Comparison of ENCODE assay signal across 17 cellular contexts in genomic region chr12:52836491-52837175, GRCh38. TPM values are rescaled to one million over a fixed set of nuclear protein-coding genes. Genes with fewer than 3 reads are reported as not detected.
DNase-seq lines count a peak whose midpoint lies in the region; ATAC-seq and TF ChIP-seq lines count a peak whose summit lies in the region.
"Had no signal": no experiment of that assay in that cellular context is flagged by ENCODE, and none has a peak within 500 bp of the region (broad histone marks: within the 10 kb centered on the region; RNA-seq: fewer than 3 reads in every experiment).

No MANE protein-coding gene starts in this region.

- H2BK15ac ChIP-seq in H9 (ENCODE audit: low read depth, low read length): no peak overlapping the region
- H2BK15ac ChIP-seq in neuronal stem cell (ENCODE audit: low read length): peak overlapping the region; percentile 46

- H3K27ac ChIP-seq in H9 (ENCODE audit: insufficient read length, low read depth, low read length) (no peak overlapping the region), neuronal stem cell (replicated peaks; ENCODE audit: low read length) (no peak overlapping the region)
- H3K27ac ChIP-seq: lower lobe of right lung, vagina had no signal

- H3K9ac ChIP-seq in H9 (ENCODE audit: extremely low read depth, insufficient read length, low read length) (no peak overlapping the region), neuronal stem cell (ENCODE audit: low read depth, low read length, poor library complexity) (no peak overlapping the region)

- H3K4me1 ChIP-seq in H9 (ENCODE audit: insufficient read depth, low read length) (no peaks in the 10 kb centered on the region), neuronal stem cell (ENCODE audit: control insufficient read depth in 2 of 2, insufficient read depth in 1 of 2, low read depth in 1 of 2, low read length in 2 of 2) (peaks cover 0 to 14% of the 10 kb centered on the region in 2 donors)
- H3K4me1 ChIP-seq: lower lobe of right lung, vagina had no signal

- H2BK120ac ChIP-seq in H9 (ENCODE audit: low read depth, low read length, poor library complexity, severe bottlenecking) (no peak overlapping the region), neuronal stem cell (ENCODE audit: low read depth, low read length) (no peak overlapping the region)

- peaks cover 27% of the 10 kb centered on the region for H3K4me1 Mint-ChIP-seq in activated CD4-positive, alpha-beta T cell treated with anti-CD3 and anti-CD28 coated beads for 36 hours
- no peaks in the 10 kb centered on the region; a peak in 1 of 4 replicates for H3K4me1 Mint-ChIP-seq in H9
- peaks cover 32% of the 10 kb centered on the region for H3K4me1 Mint-ChIP-seq in activated naive CD8-positive, alpha-beta T cell treated with anti-CD3 and anti-CD28 coated beads, Interleukin-2, amount 10 ng/mL, durations not matched to agents 7 days and 5 days

- peaks cover 5% of the 10 kb centered on the region for H3K27me3 Mint-ChIP-seq in activated CD4-positive, alpha-beta T cell treated with anti-CD3 and anti-CD28 coated beads for 36 hours
- peaks cover 11% of the 10 kb centered on the region for H3K27me3 Mint-ChIP-seq in H9 (ENCODE audit: low read depth)
- H3K27me3 Mint-ChIP-seq in activated naive CD8-positive, alpha-beta T cell treated with anti-CD3 and anti-CD28 coated beads, Interleukin-2, amount 10 ng/mL, durations not matched to agents 7 days and 5 days: peaks cover 5% of the 10 kb centered on the region

- H3K36me3 ChIP-seq in neuronal stem cell (replicated peaks in 1 of 2; ENCODE audit: control insufficient read depth in 2 of 2, insufficient read depth in 2 of 2, low read length in 2 of 2): no peaks in the 10 kb centered on the region
- H3K36me3 ChIP-seq: lower lobe of right lung, vagina had no signal

- H4K5ac ChIP-seq in H9 (ENCODE audit: insufficient read length, low read depth, low read length): no peak overlapping the region

- H3K4me3 Mint-ChIP-seq in activated CD4-positive, alpha-beta T cell treated with anti-CD3 and anti-CD28 coated beads for 36 hours: no peak overlapping the region
- no peak overlapping the region; a peak in 1 of 5 replicates for H3K4me3 Mint-ChIP-seq in H9
- H3K4me3 Mint-ChIP-seq in activated naive CD8-positive, alpha-beta T cell treated with anti-CD3 and anti-CD28 coated beads, Interleukin-2, amount 10 ng/mL, durations not matched to agents 7 days and 5 days: peak overlapping the region; percentile 38
- H3K4me3 Mint-ChIP-seq: nephron progenitor cell had no signal

- no peak overlapping the region for H3T11ph ChIP-seq in H9 (ENCODE audit: low read length)

- H2AK5ac ChIP-seq in H9 (ENCODE audit: insufficient read length, low read length) (no peak overlapping the region), neuronal stem cell (ENCODE audit: low read depth, low read length) (peak overlapping the region; percentile 41)

- H2BK20ac ChIP-seq in H9 (ENCODE audit: low read depth, low read length, poor library complexity, severe bottlenecking): no peak overlapping the region

- H3K9me3 Mint-ChIP-seq in activated CD4-positive, alpha-beta T cell treated with anti-CD3 and anti-CD28 coated beads for 36 hours (ENCODE audit: low read depth): no peaks in the 10 kb centered on the region
- no peaks in the 10 kb centered on the region for H3K9me3 Mint-ChIP-seq in H9
- no peaks in the 10 kb centered on the region for H3K9me3 Mint-ChIP-seq in activated naive CD8-positive, alpha-beta T cell treated with anti-CD3 and anti-CD28 coated beads, Interleukin-2, amount 10 ng/mL, durations not matched to agents 7 days and 5 days
- H3K9me3 Mint-ChIP-seq: nephron progenitor cell had no signal

- no peaks in the 10 kb centered on the region for H3K79me2 ChIP-seq in H9 (ENCODE audit: insufficient read depth, low read length)

- H4K91ac ChIP-seq in H9 (ENCODE audit: insufficient read length, low read depth, low read length) (no peak overlapping the region), neuronal stem cell (ENCODE audit: low read depth, low read length, poor library complexity) (no peak overlapping the region)

- no peak overlapping the region for H3K14ac ChIP-seq in H9 (ENCODE audit: insufficient read depth, low read length)
- H3K14ac ChIP-seq in neuronal stem cell (ENCODE audit: low read length): peak overlapping the region; percentile 50

- H3K4ac ChIP-seq in H9 (ENCODE audit: low read depth, low read length) (no peak overlapping the region), neuronal stem cell (ENCODE audit: low read length) (no peak overlapping the region)

- no CpG with 5 or more reads among the region's 6 CpGs for WGBS in H9 (ENCODE audit: extremely low coverage, insufficient read length, low lambda C conversion rate)
- no CpG with 5 or more reads among the region's 6 CpGs for WGBS in neuronal stem cell (ENCODE audit: extremely low coverage in 2 of 2, insufficient read length in 2 of 2, insufficient replicate concordance in 1 of 2), 2 donors

- H3K27ac Mint-ChIP-seq in activated CD4-positive, alpha-beta T cell treated with anti-CD3 and anti-CD28 coated beads for 36 hours: peak overlapping the region; percentile 81
- no peak overlapping the region for H3K27ac Mint-ChIP-seq in H9
- peak overlapping the region; percentile 91 for H3K27ac Mint-ChIP-seq in activated naive CD8-positive, alpha-beta T cell treated with anti-CD3 and anti-CD28 coated beads, Interleukin-2, amount 10 ng/mL, durations not matched to agents 7 days and 5 days

- no peak overlapping the region for H3K23ac ChIP-seq in H9 (ENCODE audit: insufficient read length, low read depth, low read length)
- no peak overlapping the region for H3K23ac ChIP-seq in neuronal stem cell (ENCODE audit: low read depth, low read length, poor library complexity)

- H4K20me1 ChIP-seq in H9 (ENCODE audit: control insufficient read depth, insufficient read depth, insufficient read length): no peaks in the 10 kb centered on the region

- no peak for DNase-seq in activated CD4-positive, alpha-beta T cell treated with anti-CD3 and anti-CD28 coated beads for 36 hours
- no peak for DNase-seq in activated CD4-positive, alpha-beta T cell treated with anti-CD3 and anti-CD28 coated beads for 1 hour
- DNase-seq in H9 (peak; percentile 20), neuronal stem cell (ENCODE audit: low spot score) (no peak), germinal center (ENCODE audit: low spot score) (no peak)
- DNase-seq in activated naive CD8-positive, alpha-beta T cell treated with anti-CD3 and anti-CD28 coated beads, Interleukin-2, amount 10 ng/mL, durations not matched to agents 7 days and 5 days: no peak
- DNase-seq: activated effector memory CD4-positive, alpha-beta T cell treated with Interleukin-2 at 50 U/mL for 16 hours; NCI-H146; NCI-H2227 treated with DMSO at 0.1 percent for 48 hours; nephron progenitor cell had no signal

- POLR2A ChIA-PET in activated CD4-positive, alpha-beta T cell treated with anti-CD3 and anti-CD28 coated beads for 36 hours (lab: Charles Lee): interaction anchor here (0.5 kb wide), 1 partner anchor 29 kb away, joined by 4 read pairs; no protein-coding TSS in a partner anchor
- POLR2A ChIA-PET in activated naive CD8-positive, alpha-beta T cell treated with anti-CD3 and anti-CD28 coated beads, Interleukin-2, amount 10 ng/mL, durations not matched to agents 7 days and 5 days (lab: Charles Lee): interaction anchor here (0.7 to 1.2 kb wide), 2 partner anchors 227 to 250 kb away, joined by 3 to 4 read pairs; no protein-coding TSS in a partner anchor

- no peak overlapping the region for H3K18ac ChIP-seq in H9 (ENCODE audit: insufficient read length, low read depth, low read length)
- H3K18ac ChIP-seq in neuronal stem cell (ENCODE audit: low read length): peak overlapping the region; percentile 15

- no peak overlapping the region for H3K4me3 ChIP-seq in neuronal stem cell (ENCODE audit: low read length in 2 of 2)
- H3K4me3 ChIP-seq: lower lobe of right lung, vagina had no signal

- no peaks in the 10 kb centered on the region for H3K36me3 Mint-ChIP-seq in activated CD4-positive, alpha-beta T cell treated with anti-CD3 and anti-CD28 coated beads for 36 hours (ENCODE audit: low read depth)
- no peaks in the 10 kb centered on the region for H3K36me3 Mint-ChIP-seq in H9 (ENCODE audit: insufficient read depth in 1 of 3, low read depth in 3 of 3)
- H3K36me3 Mint-ChIP-seq in activated naive CD8-positive, alpha-beta T cell treated with anti-CD3 and anti-CD28 coated beads, Interleukin-2, amount 10 ng/mL, durations not matched to agents 7 days and 5 days: no peaks in the 10 kb centered on the region

- H3K4me2 ChIP-seq in H9 (ENCODE audit: insufficient read depth, insufficient read length, low read length) (no peak overlapping the region), neuronal stem cell (ENCODE audit: insufficient read depth, low read length, poor library complexity, severe bottlenecking) (no peak overlapping the region)

- H3K27me3 ChIP-seq in H9 (ENCODE audit: insufficient read depth, low read length) (no peaks in the 10 kb centered on the region; the same call in 1 of the 2 replicates), neuronal stem cell (ENCODE audit: control insufficient read depth in 3 of 3, insufficient read depth in 3 of 3, low read depth in 1 of 3, low read length in 3 of 3) (peaks cover 0 to 6% (median 0%) of the 10 kb centered on the region in 3 experiments)
- H3K27me3 ChIP-seq: vagina had no signal

- H3K23me2 ChIP-seq in H9 (ENCODE audit: insufficient read length, low read depth, low read length, poor library complexity, severe bottlenecking): no peaks in the 10 kb centered on the region

- intact Hi-C loops in activated CD4-positive, alpha-beta T cell treated with anti-CD3 and anti-CD28 coated beads for 36 hours (cut with DNase I, micrococcal nuclease): no loop called here

- CTCF ChIA-PET in activated CD4-positive, alpha-beta T cell treated with anti-CD3 and anti-CD28 coated beads for 36 hours (lab: Charles Lee): interaction anchor here (0.6 to 1.4 kb wide), 3 partner anchors 33 to 144 kb away, joined by 3 read pairs; no protein-coding TSS in a partner anchor

- H2BK5ac ChIP-seq in H9 (ENCODE audit: insufficient read length, low read length): no peak overlapping the region
- no peak overlapping the region for H2BK5ac ChIP-seq in neuronal stem cell (ENCODE audit: low read length)

- peak; percentile 20 for ATAC-seq in activated CD4-positive, alpha-beta T cell treated with anti-CD3 and anti-CD28 coated beads for 36 hours
- ATAC-seq in activated naive CD8-positive, alpha-beta T cell treated with anti-CD3 and anti-CD28 coated beads, Interleukin-2, amount 10 ng/mL, durations not matched to agents 7 days and 5 days (ENCODE audit: low read depth): peak; percentile 49
- ATAC-seq in GM19035 (IDR thresholded peaks at IDR 0.05; ENCODE audit: unreplicated experiment) (no peak), GM21360 (IDR thresholded peaks at IDR 0.05; ENCODE audit: unreplicated experiment) (no peak)

- no peak overlapping the region for H2BK12ac ChIP-seq in H9 (ENCODE audit: insufficient read length, low read depth, low read length)
- H2BK12ac ChIP-seq in neuronal stem cell (ENCODE audit: low read length): no peak overlapping the region

- H4K8ac ChIP-seq in H9 (replicated peaks; ENCODE audit: insufficient read length, low read depth, low read length) (no peak overlapping the region), neuronal stem cell (ENCODE audit: low read depth, low read length) (no peak overlapping the region)

- H3K9me3 ChIP-seq in H9 (ENCODE audit: control insufficient read depth, low read depth, low read length) (no peaks in the 10 kb centered on the region), neuronal stem cell (replicated peaks in 1 of 2; ENCODE audit: control insufficient read depth in 2 of 2, insufficient read depth in 1 of 2, low read depth in 1 of 2, low read length in 2 of 2) (peaks cover 0 to 2% of the 10 kb centered on the region in 2 donors)
- H3K9me3 ChIP-seq: lower lobe of right lung, vagina had no signal

- no peaks in the 10 kb centered on the region for H3K79me1 ChIP-seq in H9 (ENCODE audit: insufficient read depth, low read depth, low read length, poor library complexity, severe bottlenecking)
- H3K79me1 ChIP-seq in neuronal stem cell (ENCODE audit: low read depth, low read length): no peaks in the 10 kb centered on the region

- no peak overlapping the region for H2AFZ ChIP-seq in H9 (ENCODE audit: low read length)
- H2AFZ ChIP-seq in neuronal stem cell (ENCODE audit: low read length): no peak overlapping the region

- no peak overlapping the region for H3K56ac ChIP-seq in H9 (ENCODE audit: insufficient read length, low read depth, low read length)

- TF ChIP-seq CTCF in H9 (conservative IDR thresholded peaks at IDR 0.05): no peak

RNA-seq across cellular contexts. Expression of gene KRT79, which starts 2.5 kb away (rescaled TPM):
- under 1 TPM; 0.09 to 0.16 TPM for total RNA-seq in activated CD4-positive, alpha-beta T cell treated with anti-CD3 and anti-CD28 coated beads for 36 hours
- total RNA-seq in H9 (2021): not detected in 2 replicates
- not detected for total RNA-seq in activated naive CD8-positive, alpha-beta T cell treated with anti-CD3 and anti-CD28 coated beads, Interleukin-2, amount 10 ng/mL, durations not matched to agents 7 days and 5 days
- not detected for polyA plus RNA-seq in neuronal stem cell (2013, experiment 1 of 2)
- not detected for polyA plus RNA-seq in neuronal stem cell (2013, experiment 2 of 2)
- total RNA-seq: A673; dermis microvascular lymphatic vessel endothelial cell; T-helper 2 cell treated with Interferon-gamma antibody and Interleukin-4, amounts not matched to agents 100 ng/mL and 5 ng/mL, for 36 hours had no signal

RNA-seq across cellular contexts. Expression of gene KRT78, which starts 12.2 kb away (rescaled TPM):
- not detected for total RNA-seq in activated CD4-positive, alpha-beta T cell treated with anti-CD3 and anti-CD28 coated beads for 36 hours
- total RNA-seq in H9 (2021): not detected in 2 replicates
- total RNA-seq in activated naive CD8-positive, alpha-beta T cell treated with anti-CD3 and anti-CD28 coated beads, Interleukin-2, amount 10 ng/mL, durations not matched to agents 7 days and 5 days: not detected
- not detected for polyA plus RNA-seq in neuronal stem cell (2013, experiment 1 of 2)
- not detected for polyA plus RNA-seq in neuronal stem cell (2013, experiment 2 of 2)
- total RNA-seq: A673; dermis microvascular lymphatic vessel endothelial cell; lower lobe of right lung; T-helper 2 cell treated with Interferon-gamma antibody and Interleukin-4, amounts not matched to agents 100 ng/mL and 5 ng/mL, for 36 hours had no signal

RNA-seq across cellular contexts. Expression of gene KRT4, which starts 22.7 kb away (rescaled TPM):
- total RNA-seq in activated CD4-positive, alpha-beta T cell treated with anti-CD3 and anti-CD28 coated beads for 36 hours: not detected
- total RNA-seq in H9 (2021): not detected in 2 replicates
- total RNA-seq in activated naive CD8-positive, alpha-beta T cell treated with anti-CD3 and anti-CD28 coated beads, Interleukin-2, amount 10 ng/mL, durations not matched to agents 7 days and 5 days: not detected
- polyA plus RNA-seq in neuronal stem cell (2013, experiment 1 of 2): not detected
- not detected for polyA plus RNA-seq in neuronal stem cell (2013, experiment 2 of 2)
- total RNA-seq: A673; dermis microvascular lymphatic vessel endothelial cell; T-helper 2 cell treated with Interferon-gamma antibody and Interleukin-4, amounts not matched to agents 100 ng/mL and 5 ng/mL, for 36 hours had no signal

RNA-seq across cellular contexts. Expression of gene KRT3, which starts 40.7 kb away (rescaled TPM):
- not detected for total RNA-seq in activated CD4-positive, alpha-beta T cell treated with anti-CD3 and anti-CD28 coated beads for 36 hours
- total RNA-seq in H9 (2021): not detected in 2 replicates
- total RNA-seq in activated naive CD8-positive, alpha-beta T cell treated with anti-CD3 and anti-CD28 coated beads, Interleukin-2, amount 10 ng/mL, durations not matched to agents 7 days and 5 days: not detected
- not detected for polyA plus RNA-seq in neuronal stem cell (2013, experiment 1 of 2)
- polyA plus RNA-seq in neuronal stem cell (2013, experiment 2 of 2): not detected
- total RNA-seq: A673; dermis microvascular lymphatic vessel endothelial cell; lower lobe of right lung; T-helper 2 cell treated with Interferon-gamma antibody and Interleukin-4, amounts not matched to agents 100 ng/mL and 5 ng/mL, for 36 hours; vagina had no signal

RNA-seq across cellular contexts. Expression of gene KRT76, which starts 59.5 kb away (rescaled TPM):
- not detected for total RNA-seq in activated CD4-positive, alpha-beta T cell treated with anti-CD3 and anti-CD28 coated beads for 36 hours
- total RNA-seq in H9 (2021): not detected in 2 replicates
- total RNA-seq in activated naive CD8-positive, alpha-beta T cell treated with anti-CD3 and anti-CD28 coated beads, Interleukin-2, amount 10 ng/mL, durations not matched to agents 7 days and 5 days: not detected
- polyA plus RNA-seq in neuronal stem cell (2013, experiment 1 of 2): not detected
- polyA plus RNA-seq in neuronal stem cell (2013, experiment 2 of 2): not detected
- total RNA-seq: A673; dermis microvascular lymphatic vessel endothelial cell; lower lobe of right lung; T-helper 2 cell treated with Interferon-gamma antibody and Interleukin-4, amounts not matched to agents 100 ng/mL and 5 ng/mL, for 36 hours; vagina had no signal

Comparison
In these comparisons a context has a peak if more than half of its experiments do, and no peak if none do; other contexts are left out.
1. ATAC-seq: peak in activated CD4-positive, alpha-beta T cell treated with anti-CD3 and anti-CD28 coated beads for 36 hours (single experiment) and activated naive CD8-positive, alpha-beta T cell treated with anti-CD3 and anti-CD28 coated beads, Interleukin-2, amount 10 ng/mL, durations not matched to agents 7 days and 5 days (single experiment); none in GM19035 (single experiment) and GM21360 (single experiment).
2. H3K27ac Mint-ChIP-seq: peak in activated CD4-positive, alpha-beta T cell treated with anti-CD3 and anti-CD28 coated beads for 36 hours (single experiment) and activated naive CD8-positive, alpha-beta T cell treated with anti-CD3 and anti-CD28 coated beads, Interleukin-2, amount 10 ng/mL, durations not matched to agents 7 days and 5 days (single experiment); none in H9 (0 of 3).